In genomic region chr18:63258749-63259580, GRCh38 we compare ENCODE assay signal across 1 cellular context.
TF ChIP-seq lines count a peak whose summit lies in the region.

No MANE protein-coding gene starts in this region.

TF ChIP-seq in WTC11, 78 proteins besides CTCF, POLR2A, EP300 and RAD21 (continued from another document):
- no peak for TF ChIP-seq STAT6 (CRISPR knock-in tag; conservative IDR thresholded peaks at IDR 0.05; ENCODE audit: low read depth)
- TF ChIP-seq CREB1 (CRISPR knock-in tag; IDR thresholded peaks at IDR 0.05): no peak
- TF ChIP-seq ELF4 (CRISPR knock-in tag; IDR thresholded peaks at IDR 0.05; ENCODE audit: low read depth): no peak
- TF ChIP-seq JAZF1 (CRISPR knock-in tag; IDR thresholded peaks at IDR 0.05): no peak
- no peak for TF ChIP-seq E2F5 (CRISPR knock-in tag; IDR thresholded peaks at IDR 0.05)
- TF ChIP-seq ZNF121 (CRISPR knock-in tag; IDR thresholded peaks at IDR 0.05): no peak
- TF ChIP-seq ESRRA (CRISPR knock-in tag; IDR thresholded peaks at IDR 0.05; ENCODE audit: borderline replicate concordance): no peak
